ENCODE assay signal across 1 cellular context in the genomic region with DNA sequence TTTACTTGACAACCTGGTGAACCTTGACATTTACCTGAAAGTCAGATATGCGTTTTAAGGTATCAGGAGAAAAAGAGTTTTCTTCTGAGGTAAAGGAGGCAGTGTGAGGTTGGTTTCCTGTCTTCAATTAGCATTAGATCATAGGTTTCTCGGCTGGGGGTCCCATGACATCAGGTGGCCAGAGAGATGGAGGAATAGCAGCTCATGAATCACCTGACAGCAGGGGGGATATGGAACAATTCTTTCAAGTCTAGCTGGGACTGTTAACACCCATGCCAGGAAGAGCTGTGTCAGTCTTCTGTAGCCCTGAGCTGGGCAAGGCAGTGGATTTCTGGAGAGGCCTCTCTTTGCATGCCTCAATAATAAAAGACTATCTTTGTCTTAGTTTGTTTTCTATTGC.
TF ChIP-seq lines count a peak whose summit lies in the region.

No MANE protein-coding gene starts in this region.

TF ChIP-seq in HEK293, 187 proteins besides CTCF, POLR2A, EP300 and RAD21 (continued from another document and continues in another):
- TF ChIP-seq, protein P1, sequence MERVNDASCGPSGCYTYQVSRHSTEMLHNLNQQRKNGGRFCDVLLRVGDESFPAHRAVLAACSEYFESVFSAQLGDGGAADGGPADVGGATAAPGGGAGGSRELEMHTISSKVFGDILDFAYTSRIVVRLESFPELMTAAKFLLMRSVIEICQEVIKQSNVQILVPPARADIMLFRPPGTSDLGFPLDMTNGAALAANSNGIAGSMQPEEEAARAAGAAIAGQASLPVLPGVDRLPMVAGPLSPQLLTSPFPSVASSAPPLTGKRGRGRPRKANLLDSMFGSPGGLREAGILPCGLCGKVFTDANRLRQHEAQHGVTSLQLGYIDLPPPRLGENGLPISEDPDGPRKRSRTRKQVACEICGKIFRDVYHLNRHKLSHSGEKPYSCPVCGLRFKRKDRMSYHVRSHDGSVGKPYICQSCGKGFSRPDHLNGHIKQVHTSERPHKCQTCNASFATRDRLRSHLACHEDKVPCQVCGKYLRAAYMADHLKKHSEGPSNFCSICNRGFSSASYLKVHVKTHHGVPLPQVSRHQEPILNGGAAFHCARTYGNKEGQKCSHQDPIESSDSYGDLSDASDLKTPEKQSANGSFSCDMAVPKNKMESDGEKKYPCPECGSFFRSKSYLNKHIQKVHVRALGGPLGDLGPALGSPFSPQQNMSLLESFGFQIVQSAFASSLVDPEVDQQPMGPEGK (tag by site-specific recombination; IDR thresholded peaks at IDR 0.05), result peak; percentile 37; the same call in 1 of the 2 replicates
- TF ChIP-seq, protein P2, sequence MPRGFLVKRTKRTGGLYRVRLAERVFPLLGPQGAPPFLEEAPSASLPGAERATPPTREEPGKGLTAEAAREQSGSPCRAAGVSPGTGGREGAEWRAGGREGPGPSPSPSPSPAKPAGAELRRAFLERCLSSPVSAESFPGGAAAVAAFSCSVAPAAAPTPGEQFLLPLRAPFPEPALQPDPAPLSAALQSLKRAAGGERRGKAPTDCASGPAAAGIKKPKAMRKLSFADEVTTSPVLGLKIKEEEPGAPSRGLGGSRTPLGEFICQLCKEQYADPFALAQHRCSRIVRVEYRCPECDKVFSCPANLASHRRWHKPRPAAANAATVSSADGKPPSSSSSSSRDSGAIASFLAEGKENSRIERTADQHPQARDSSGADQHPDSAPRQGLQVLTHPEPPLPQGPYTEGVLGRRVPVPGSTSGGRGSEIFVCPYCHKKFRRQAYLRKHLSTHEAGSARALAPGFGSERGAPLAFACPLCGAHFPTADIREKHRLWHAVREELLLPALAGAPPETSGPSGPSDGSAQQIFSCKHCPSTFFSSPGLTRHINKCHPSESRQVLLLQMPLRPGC (tag by site-specific recombination; IDR thresholded peaks at IDR 0.05), result peak; percentile 62; the same call in 1 of the 2 replicates
- TF ChIP-seq, protein P3, sequence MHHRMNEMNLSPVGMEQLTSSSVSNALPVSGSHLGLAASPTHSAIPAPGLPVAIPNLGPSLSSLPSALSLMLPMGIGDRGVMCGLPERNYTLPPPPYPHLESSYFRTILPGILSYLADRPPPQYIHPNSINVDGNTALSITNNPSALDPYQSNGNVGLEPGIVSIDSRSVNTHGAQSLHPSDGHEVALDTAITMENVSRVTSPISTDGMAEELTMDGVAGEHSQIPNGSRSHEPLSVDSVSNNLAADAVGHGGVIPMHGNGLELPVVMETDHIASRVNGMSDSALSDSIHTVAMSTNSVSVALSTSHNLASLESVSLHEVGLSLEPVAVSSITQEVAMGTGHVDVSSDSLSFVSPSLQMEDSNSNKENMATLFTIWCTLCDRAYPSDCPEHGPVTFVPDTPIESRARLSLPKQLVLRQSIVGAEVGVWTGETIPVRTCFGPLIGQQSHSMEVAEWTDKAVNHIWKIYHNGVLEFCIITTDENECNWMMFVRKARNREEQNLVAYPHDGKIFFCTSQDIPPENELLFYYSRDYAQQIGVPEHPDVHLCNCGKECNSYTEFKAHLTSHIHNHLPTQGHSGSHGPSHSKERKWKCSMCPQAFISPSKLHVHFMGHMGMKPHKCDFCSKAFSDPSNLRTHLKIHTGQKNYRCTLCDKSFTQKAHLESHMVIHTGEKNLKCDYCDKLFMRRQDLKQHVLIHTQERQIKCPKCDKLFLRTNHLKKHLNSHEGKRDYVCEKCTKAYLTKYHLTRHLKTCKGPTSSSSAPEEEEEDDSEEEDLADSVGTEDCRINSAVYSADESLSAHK (tag by site-specific recombination; IDR thresholded peaks at IDR 0.05), result no peak
- TF ChIP-seq ZNF561 (tag by site-specific recombination; IDR thresholded peaks at IDR 0.05; ENCODE audit: borderline replicate concordance) (peak; percentile 50; the same call in 1 of the 2 replicates), ZSCAN16 (tag by site-specific recombination; IDR thresholded peaks at IDR 0.05) (no peak), ZNF10 (tag by site-specific recombination; IDR thresholded peaks at IDR 0.05) (no peak), ZNF623 (tag by site-specific recombination; IDR thresholded peaks at IDR 0.05) (no peak), ZNF514 (tag by site-specific recombination; IDR thresholded peaks at IDR 0.05) (no peak), ZNF416 (tag by site-specific recombination; IDR thresholded peaks at IDR 0.05) (no peak), ZNF311 (tag by site-specific recombination; IDR thresholded peaks at IDR 0.05; ENCODE audit: borderline replicate concordance) (no peak), ZNF175 (tag by site-specific recombination; IDR thresholded peaks at IDR 0.05) (no peak), ZNF560 (tag by site-specific recombination; IDR thresholded peaks at IDR 0.05; ENCODE audit: borderline replicate concordance) (no peak), ZNF558 (tag by site-specific recombination; IDR thresholded peaks at IDR 0.05) (0 out of 2 replicates have a peak, but pooled peaks have one; percentile 35), SP7 (tag by site-specific recombination; IDR thresholded peaks at IDR 0.05) (peak; percentile 60), ZBTB17 (tag by site-specific recombination; IDR thresholded peaks at IDR 0.05) (peak; percentile 24; the same call in 1 of the 2 replicates), GLIS2 (tag by site-specific recombination; IDR thresholded peaks at IDR 0.05) (0 out of 2 replicates have a peak, but pooled peaks have one; percentile 24), ZNF423 (tag by site-specific recombination; IDR thresholded peaks at IDR 0.05) (no peak), ZNF138 (tag by site-specific recombination; IDR thresholded peaks at IDR 0.05; ENCODE audit: borderline replicate concordance) (no peak), ZNF335 (tag by site-specific recombination; conservative IDR thresholded peaks at IDR 0.05) (peak; percentile 24; the same call in 1 of the 2 replicates), SCRT2 (tag by site-specific recombination; IDR thresholded peaks at IDR 0.05) (peak; percentile 77)
- TF ChIP-seq, protein P4, sequence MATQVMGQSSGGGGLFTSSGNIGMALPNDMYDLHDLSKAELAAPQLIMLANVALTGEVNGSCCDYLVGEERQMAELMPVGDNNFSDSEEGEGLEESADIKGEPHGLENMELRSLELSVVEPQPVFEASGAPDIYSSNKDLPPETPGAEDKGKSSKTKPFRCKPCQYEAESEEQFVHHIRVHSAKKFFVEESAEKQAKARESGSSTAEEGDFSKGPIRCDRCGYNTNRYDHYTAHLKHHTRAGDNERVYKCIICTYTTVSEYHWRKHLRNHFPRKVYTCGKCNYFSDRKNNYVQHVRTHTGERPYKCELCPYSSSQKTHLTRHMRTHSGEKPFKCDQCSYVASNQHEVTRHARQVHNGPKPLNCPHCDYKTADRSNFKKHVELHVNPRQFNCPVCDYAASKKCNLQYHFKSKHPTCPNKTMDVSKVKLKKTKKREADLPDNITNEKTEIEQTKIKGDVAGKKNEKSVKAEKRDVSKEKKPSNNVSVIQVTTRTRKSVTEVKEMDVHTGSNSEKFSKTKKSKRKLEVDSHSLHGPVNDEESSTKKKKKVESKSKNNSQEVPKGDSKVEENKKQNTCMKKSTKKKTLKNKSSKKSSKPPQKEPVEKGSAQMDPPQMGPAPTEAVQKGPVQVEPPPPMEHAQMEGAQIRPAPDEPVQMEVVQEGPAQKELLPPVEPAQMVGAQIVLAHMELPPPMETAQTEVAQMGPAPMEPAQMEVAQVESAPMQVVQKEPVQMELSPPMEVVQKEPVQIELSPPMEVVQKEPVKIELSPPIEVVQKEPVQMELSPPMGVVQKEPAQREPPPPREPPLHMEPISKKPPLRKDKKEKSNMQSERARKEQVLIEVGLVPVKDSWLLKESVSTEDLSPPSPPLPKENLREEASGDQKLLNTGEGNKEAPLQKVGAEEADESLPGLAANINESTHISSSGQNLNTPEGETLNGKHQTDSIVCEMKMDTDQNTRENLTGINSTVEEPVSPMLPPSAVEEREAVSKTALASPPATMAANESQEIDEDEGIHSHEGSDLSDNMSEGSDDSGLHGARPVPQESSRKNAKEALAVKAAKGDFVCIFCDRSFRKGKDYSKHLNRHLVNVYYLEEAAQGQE (tag by site-specific recombination; IDR thresholded peaks at IDR 0.05), result no peak
- TF ChIP-seq, protein P5, sequence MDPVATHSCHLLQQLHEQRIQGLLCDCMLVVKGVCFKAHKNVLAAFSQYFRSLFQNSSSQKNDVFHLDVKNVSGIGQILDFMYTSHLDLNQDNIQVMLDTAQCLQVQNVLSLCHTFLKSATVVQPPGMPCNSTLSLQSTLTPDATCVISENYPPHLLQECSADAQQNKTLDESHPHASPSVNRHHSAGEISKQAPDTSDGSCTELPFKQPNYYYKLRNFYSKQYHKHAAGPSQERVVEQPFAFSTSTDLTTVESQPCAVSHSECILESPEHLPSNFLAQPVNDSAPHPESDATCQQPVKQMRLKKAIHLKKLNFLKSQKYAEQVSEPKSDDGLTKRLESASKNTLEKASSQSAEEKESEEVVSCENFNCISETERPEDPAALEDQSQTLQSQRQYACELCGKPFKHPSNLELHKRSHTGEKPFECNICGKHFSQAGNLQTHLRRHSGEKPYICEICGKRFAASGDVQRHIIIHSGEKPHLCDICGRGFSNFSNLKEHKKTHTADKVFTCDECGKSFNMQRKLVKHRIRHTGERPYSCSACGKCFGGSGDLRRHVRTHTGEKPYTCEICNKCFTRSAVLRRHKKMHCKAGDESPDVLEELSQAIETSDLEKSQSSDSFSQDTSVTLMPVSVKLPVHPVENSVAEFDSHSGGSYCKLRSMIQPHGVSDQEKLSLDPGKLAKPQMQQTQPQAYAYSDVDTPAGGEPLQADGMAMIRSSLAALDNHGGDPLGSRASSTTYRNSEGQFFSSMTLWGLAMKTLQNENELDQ (tag by site-specific recombination; IDR thresholded peaks at IDR 0.05; ENCODE audit: low read depth), result no peak
- TF ChIP-seq, protein P6, sequence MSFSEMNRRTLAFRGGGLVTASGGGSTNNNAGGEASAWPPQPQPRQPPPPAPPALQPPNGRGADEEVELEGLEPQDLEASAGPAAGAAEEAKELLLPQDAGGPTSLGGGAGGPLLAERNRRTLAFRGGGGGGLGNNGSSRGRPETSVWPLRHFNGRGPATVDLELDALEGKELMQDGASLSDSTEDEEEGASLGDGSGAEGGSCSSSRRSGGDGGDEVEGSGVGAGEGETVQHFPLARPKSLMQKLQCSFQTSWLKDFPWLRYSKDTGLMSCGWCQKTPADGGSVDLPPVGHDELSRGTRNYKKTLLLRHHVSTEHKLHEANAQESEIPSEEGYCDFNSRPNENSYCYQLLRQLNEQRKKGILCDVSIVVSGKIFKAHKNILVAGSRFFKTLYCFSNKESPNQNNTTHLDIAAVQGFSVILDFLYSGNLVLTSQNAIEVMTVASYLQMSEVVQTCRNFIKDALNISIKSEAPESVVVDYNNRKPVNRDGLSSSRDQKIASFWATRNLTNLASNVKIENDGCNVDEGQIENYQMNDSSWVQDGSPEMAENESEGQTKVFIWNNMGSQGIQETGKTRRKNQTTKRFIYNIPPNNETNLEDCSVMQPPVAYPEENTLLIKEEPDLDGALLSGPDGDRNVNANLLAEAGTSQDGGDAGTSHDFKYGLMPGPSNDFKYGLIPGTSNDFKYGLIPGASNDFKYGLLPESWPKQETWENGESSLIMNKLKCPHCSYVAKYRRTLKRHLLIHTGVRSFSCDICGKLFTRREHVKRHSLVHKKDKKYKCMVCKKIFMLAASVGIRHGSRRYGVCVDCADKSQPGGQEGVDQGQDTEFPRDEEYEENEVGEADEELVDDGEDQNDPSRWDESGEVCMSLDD (tag by site-specific recombination; IDR thresholded peaks at IDR 0.05), result no peak
- TF ChIP-seq, protein P7, sequence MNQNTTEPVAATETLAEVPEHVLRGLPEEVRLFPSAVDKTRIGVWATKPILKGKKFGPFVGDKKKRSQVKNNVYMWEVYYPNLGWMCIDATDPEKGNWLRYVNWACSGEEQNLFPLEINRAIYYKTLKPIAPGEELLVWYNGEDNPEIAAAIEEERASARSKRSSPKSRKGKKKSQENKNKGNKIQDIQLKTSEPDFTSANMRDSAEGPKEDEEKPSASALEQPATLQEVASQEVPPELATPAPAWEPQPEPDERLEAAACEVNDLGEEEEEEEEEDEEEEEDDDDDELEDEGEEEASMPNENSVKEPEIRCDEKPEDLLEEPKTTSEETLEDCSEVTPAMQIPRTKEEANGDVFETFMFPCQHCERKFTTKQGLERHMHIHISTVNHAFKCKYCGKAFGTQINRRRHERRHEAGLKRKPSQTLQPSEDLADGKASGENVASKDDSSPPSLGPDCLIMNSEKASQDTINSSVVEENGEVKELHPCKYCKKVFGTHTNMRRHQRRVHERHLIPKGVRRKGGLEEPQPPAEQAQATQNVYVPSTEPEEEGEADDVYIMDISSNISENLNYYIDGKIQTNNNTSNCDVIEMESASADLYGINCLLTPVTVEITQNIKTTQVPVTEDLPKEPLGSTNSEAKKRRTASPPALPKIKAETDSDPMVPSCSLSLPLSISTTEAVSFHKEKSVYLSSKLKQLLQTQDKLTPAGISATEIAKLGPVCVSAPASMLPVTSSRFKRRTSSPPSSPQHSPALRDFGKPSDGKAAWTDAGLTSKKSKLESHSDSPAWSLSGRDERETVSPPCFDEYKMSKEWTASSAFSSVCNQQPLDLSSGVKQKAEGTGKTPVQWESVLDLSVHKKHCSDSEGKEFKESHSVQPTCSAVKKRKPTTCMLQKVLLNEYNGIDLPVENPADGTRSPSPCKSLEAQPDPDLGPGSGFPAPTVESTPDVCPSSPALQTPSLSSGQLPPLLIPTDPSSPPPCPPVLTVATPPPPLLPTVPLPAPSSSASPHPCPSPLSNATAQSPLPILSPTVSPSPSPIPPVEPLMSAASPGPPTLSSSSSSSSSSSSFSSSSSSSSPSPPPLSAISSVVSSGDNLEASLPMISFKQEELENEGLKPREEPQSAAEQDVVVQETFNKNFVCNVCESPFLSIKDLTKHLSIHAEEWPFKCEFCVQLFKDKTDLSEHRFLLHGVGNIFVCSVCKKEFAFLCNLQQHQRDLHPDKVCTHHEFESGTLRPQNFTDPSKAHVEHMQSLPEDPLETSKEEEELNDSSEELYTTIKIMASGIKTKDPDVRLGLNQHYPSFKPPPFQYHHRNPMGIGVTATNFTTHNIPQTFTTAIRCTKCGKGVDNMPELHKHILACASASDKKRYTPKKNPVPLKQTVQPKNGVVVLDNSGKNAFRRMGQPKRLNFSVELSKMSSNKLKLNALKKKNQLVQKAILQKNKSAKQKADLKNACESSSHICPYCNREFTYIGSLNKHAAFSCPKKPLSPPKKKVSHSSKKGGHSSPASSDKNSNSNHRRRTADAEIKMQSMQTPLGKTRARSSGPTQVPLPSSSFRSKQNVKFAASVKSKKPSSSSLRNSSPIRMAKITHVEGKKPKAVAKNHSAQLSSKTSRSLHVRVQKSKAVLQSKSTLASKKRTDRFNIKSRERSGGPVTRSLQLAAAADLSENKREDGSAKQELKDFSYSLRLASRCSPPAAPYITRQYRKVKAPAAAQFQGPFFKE (tag by site-specific recombination; IDR thresholded peaks at IDR 0.05; ENCODE audit: borderline replicate concordance), result no peak
- TF ChIP-seq, protein P8, sequence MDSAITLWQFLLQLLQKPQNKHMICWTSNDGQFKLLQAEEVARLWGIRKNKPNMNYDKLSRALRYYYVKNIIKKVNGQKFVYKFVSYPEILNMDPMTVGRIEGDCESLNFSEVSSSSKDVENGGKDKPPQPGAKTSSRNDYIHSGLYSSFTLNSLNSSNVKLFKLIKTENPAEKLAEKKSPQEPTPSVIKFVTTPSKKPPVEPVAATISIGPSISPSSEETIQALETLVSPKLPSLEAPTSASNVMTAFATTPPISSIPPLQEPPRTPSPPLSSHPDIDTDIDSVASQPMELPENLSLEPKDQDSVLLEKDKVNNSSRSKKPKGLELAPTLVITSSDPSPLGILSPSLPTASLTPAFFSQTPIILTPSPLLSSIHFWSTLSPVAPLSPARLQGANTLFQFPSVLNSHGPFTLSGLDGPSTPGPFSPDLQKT (IDR thresholded peaks at IDR 0.05; ENCODE audit: borderline replicate concordance, low read depth, low read length), result no peak
